Comparison of ENCODE assay signal across 16 cellular contexts in the genomic region with DNA sequence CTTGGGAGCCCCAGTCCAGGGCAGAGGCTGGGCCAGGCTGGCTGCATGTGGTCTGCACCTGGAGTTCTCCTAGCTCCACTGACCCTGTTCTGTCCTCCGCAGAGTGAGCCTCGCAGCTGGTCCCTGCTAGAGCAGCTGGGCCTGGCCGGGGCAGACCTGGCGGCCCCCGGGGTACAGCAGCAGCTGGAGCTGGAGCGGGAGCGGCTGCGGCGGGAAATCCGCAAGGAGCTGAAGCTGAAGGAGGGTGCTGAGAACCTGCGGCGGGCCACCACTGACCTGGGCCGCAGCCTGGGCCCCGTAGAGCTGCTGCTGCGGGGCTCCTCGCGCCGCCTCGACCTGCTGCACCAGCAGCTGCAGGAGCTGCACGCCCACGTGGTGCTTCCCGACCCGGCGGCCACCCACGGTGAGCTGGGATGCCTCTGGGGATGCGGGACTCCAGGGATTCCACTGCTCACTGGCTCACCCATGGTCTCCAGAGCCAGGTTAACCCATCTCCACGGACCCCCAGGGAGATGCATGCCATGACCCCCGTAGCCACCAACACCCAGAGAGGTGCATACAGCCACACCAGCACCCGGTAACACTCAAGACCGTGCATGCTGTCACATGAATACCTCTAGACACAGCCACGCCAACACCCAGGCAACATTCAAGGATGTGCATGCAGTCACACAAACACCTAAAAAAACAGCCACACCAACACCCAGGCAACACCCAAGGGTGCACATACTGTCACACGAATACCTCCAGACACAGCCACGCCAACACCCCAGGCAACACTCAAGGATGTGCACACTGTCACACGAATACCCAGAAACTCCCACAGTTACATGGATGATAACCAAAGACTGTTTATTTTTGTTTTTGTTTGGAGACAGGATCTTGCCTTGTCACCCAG. TPM values are rescaled to one million over a fixed set of nuclear protein-coding genes. Genes with fewer than 3 reads are reported as not detected.
A peak's percentile ranks its signal among the peaks of the same experiment; 100 is the strongest.
DNase-seq lines count a peak whose midpoint lies in the region; ATAC-seq lines count a peak whose summit lies in the region.
"Had no signal": no experiment of that assay in that cellular context is flagged by ENCODE, and none has a peak within 500 bp of the region (broad histone marks: within the 10 kb centered on the region; RNA-seq: fewer than 3 reads in every experiment).

No MANE protein-coding gene starts in this region.

- peak overlapping the region; percentile 46 for H3K27ac ChIP-seq in SJCRH30
- H3K27ac ChIP-seq: SJSA1 had no signal

- H3K4me1 Mint-ChIP-seq in activated T-cell treated with anti-CD3 and anti-CD28 coated beads, Interleukin-2, amount 50 U/mL, for 72 hours (ENCODE audit: low read depth): peaks cover 41% of the 10 kb centered on the region
- peaks cover 40% of the 10 kb centered on the region in 2 donors for H3K4me1 Mint-ChIP-seq in effector memory CD8-positive, alpha-beta T cell (ENCODE audit: low read depth in 2 of 2)
- H3K4me1 Mint-ChIP-seq in stimulated activated memory B cell treated with anti-CD40 and anti-IgM and Interleukin-4, amounts not matched to agents 10 μg/mL and 1 μg/mL and 100 μg/mL, for 72 hours: peaks cover 34% of the 10 kb centered on the region

- peak overlapping the region; percentile 95 to 97 for H3K4me3 Mint-ChIP-seq in activated T-cell treated with anti-CD3 and anti-CD28 coated beads, Interleukin-2, amount 50 U/mL, for 72 hours
- peak overlapping the region; percentile 97 to 98 for H3K4me3 Mint-ChIP-seq in effector memory CD8-positive, alpha-beta T cell
- H3K4me3 Mint-ChIP-seq in stimulated activated memory B cell treated with anti-CD40 and anti-IgM and Interleukin-4, amounts not matched to agents 10 μg/mL and 1 μg/mL and 100 μg/mL, for 72 hours: peak overlapping the region; percentile 4
- H3K4me3 Mint-ChIP-seq: neural crest cell had no signal

- no peaks in the 10 kb centered on the region for H3K9me3 ChIP-seq in SJCRH30 (replicated peaks)
- H3K9me3 ChIP-seq: SJSA1 had no signal

- ATAC-seq in activated T-cell treated with anti-CD3 and anti-CD28 coated beads, Interleukin-2, amount 50 U/mL, for 72 hours (replicated peaks in 1 of 2): no peak
- ATAC-seq in effector memory CD8-positive, alpha-beta T cell (replicated peaks): no peak
- no peak for ATAC-seq in stimulated activated memory B cell treated with anti-CD40 and anti-IgM and Interleukin-4, amounts not matched to agents 10 μg/mL and 1 μg/mL and 100 μg/mL, for 72 hours
- no peak for ATAC-seq in GM18498 (IDR thresholded peaks at IDR 0.05; ENCODE audit: unreplicated experiment)

- DNase-seq in activated T-cell treated with anti-CD3 and anti-CD28 coated beads, Interleukin-2, amount 50 U/mL, for 72 hours: no peak
- DNase-seq in activated T-cell treated with anti-CD3 and anti-CD28 coated beads, Interleukin-2, amount 50 U/mL, for 1 hour: no peak
- peak; percentile 83 for DNase-seq in SJCRH30
- DNase-seq in effector memory CD8-positive, alpha-beta T cell: no peak
- DNase-seq in NCI-H2107 treated with DMSO at 0.1 percent for 48 hours (lab: John Stamatoyannopoulos, UW; ENCODE audit: unreplicated experiment): no peak
- DNase-seq in RPMI8226: no peak
- DNase-seq: activated CD4-positive, alpha-beta T cell treated with anti-CD3 and anti-CD28 coated beads for 1 hour; amniotic stem cell; foreskin melanocyte; HCEC 1CT; kidney; small intestine had no signal

- H3K36me3 Mint-ChIP-seq in activated T-cell treated with anti-CD3 and anti-CD28 coated beads, Interleukin-2, amount 50 U/mL, for 72 hours (ENCODE audit: insufficient read depth in 2 of 2): peaks cover 18 to 21% of the 10 kb centered on the region in 2 donors
- H3K36me3 Mint-ChIP-seq in effector memory CD8-positive, alpha-beta T cell (ENCODE audit: insufficient read depth): peaks cover 71% of the 10 kb centered on the region
- peaks cover 23% of the 10 kb centered on the region for H3K36me3 Mint-ChIP-seq in stimulated activated memory B cell treated with anti-CD40 and anti-IgM and Interleukin-4, amounts not matched to agents 10 μg/mL and 1 μg/mL and 100 μg/mL, for 72 hours

- H3K4me3 ChIP-seq in SJCRH30: no peak overlapping the region
- H3K4me3 ChIP-seq: SJSA1 had no signal

- peaks cover 29% of the 10 kb centered on the region for H3K36me3 ChIP-seq in SJCRH30

- peak overlapping the region; percentile 14 for H3K27ac Mint-ChIP-seq in activated T-cell treated with anti-CD3 and anti-CD28 coated beads, Interleukin-2, amount 50 U/mL, for 72 hours
- H3K27ac Mint-ChIP-seq in effector memory CD8-positive, alpha-beta T cell: peak overlapping the region; percentile 94 to 97
- H3K27ac Mint-ChIP-seq in stimulated activated memory B cell treated with anti-CD40 and anti-IgM and Interleukin-4, amounts not matched to agents 10 μg/mL and 1 μg/mL and 100 μg/mL, for 72 hours: peak overlapping the region; percentile 89

- no peaks in the 10 kb centered on the region for H3K27me3 Mint-ChIP-seq in activated T-cell treated with anti-CD3 and anti-CD28 coated beads, Interleukin-2, amount 50 U/mL, for 72 hours (ENCODE audit: low read depth)
- H3K27me3 Mint-ChIP-seq in effector memory CD8-positive, alpha-beta T cell: no peaks in the 10 kb centered on the region
- H3K27me3 Mint-ChIP-seq in stimulated activated memory B cell treated with anti-CD40 and anti-IgM and Interleukin-4, amounts not matched to agents 10 μg/mL and 1 μg/mL and 100 μg/mL, for 72 hours: no peaks in the 10 kb centered on the region

- H3K4me1 ChIP-seq in SJCRH30: peaks cover 11% of the 10 kb centered on the region
- H3K4me1 ChIP-seq: SJSA1 had no signal

- no peaks in the 10 kb centered on the region for H3K9me3 Mint-ChIP-seq in activated T-cell treated with anti-CD3 and anti-CD28 coated beads, Interleukin-2, amount 50 U/mL, for 72 hours
- no peaks in the 10 kb centered on the region for H3K9me3 Mint-ChIP-seq in effector memory CD8-positive, alpha-beta T cell
- H3K9me3 Mint-ChIP-seq in stimulated activated memory B cell treated with anti-CD40 and anti-IgM and Interleukin-4, amounts not matched to agents 10 μg/mL and 1 μg/mL and 100 μg/mL, for 72 hours: no peaks in the 10 kb centered on the region
- H3K9me3 Mint-ChIP-seq: neural crest cell had no signal

- H3K27me3 ChIP-seq in SJCRH30: no peaks in the 10 kb centered on the region
- H3K27me3 ChIP-seq: SJSA1 had no signal

RNA-seq across cellular contexts. Expression of a gene that starts 8.2 kb away (rescaled TPM):
- 100 to 1,000 TPM; 239 to 278 TPM for total RNA-seq in activated T-cell treated with anti-CD3 and anti-CD28 coated beads, Interleukin-2, amount 50 U/mL, for 72 hours
- 63.5 and 66.2 TPM in 2 replicates for total RNA-seq in SJCRH30 (2014; rRNA removed; shearing (Covaris generic))

RNA-seq across cellular contexts. Expression of a gene that starts 22.1 kb away (rescaled TPM):
- 100 to 1,000 TPM; 225 to 236 TPM for total RNA-seq in activated T-cell treated with anti-CD3 and anti-CD28 coated beads, Interleukin-2, amount 50 U/mL, for 72 hours
- 180 and 188 TPM in 2 replicates for total RNA-seq in SJCRH30 (2014; rRNA removed; shearing (Covaris generic))

RNA-seq across cellular contexts. Expression of a gene that starts 33.9 kb away (rescaled TPM):
- total RNA-seq in activated T-cell treated with anti-CD3 and anti-CD28 coated beads, Interleukin-2, amount 50 U/mL, for 72 hours: under 1 TPM; 0.38 to 0.39 TPM
- 1.2 and 1.7 TPM in 2 replicates for total RNA-seq in SJCRH30 (2014; rRNA removed; shearing (Covaris generic))
- total RNA-seq: SJSA1 had no signal

RNA-seq across cellular contexts. Expression of a gene that starts 54.6 kb away (rescaled TPM):
- total RNA-seq in activated T-cell treated with anti-CD3 and anti-CD28 coated beads, Interleukin-2, amount 50 U/mL, for 72 hours: 10 to 100 TPM; 24.1 to 28.6 TPM
- 67.4 and 71.1 TPM in 2 replicates for total RNA-seq in SJCRH30 (2014; rRNA removed; shearing (Covaris generic))

Comparison
In these comparisons a context has a peak if more than half of its experiments do, and no peak if none do; other contexts are left out.
1. DNase-seq: peak in SJCRH30 (2 of 2); none in activated T-cell treated with anti-CD3 and anti-CD28 coated beads, Interleukin-2, amount 50 U/mL, for 72 hours (0 of 2), activated T-cell treated with anti-CD3 and anti-CD28 coated beads, Interleukin-2, amount 50 U/mL, for 1 hour (single experiment), effector memory CD8-positive, alpha-beta T cell (0 of 3), NCI-H2107 treated with DMSO at 0.1 percent for 48 hours (single experiment) and RPMI8226 (single experiment).
2. H3K27ac Mint-ChIP-seq: peak in every context shown above with its lines; median percentile 96 in effector memory CD8-positive, alpha-beta T cell; 89 in stimulated activated memory B cell treated with anti-CD40 and anti-IgM and Interleukin-4, amounts not matched to agents 10 μg/mL and 1 μg/mL and 100 μg/mL, for 72 hours; 14 in activated T-cell treated with anti-CD3 and anti-CD28 coated beads, Interleukin-2, amount 50 U/mL, for 72 hours.
3. H3K4me3 Mint-ChIP-seq: peak in every context shown above with its lines; median percentile 98 in effector memory CD8-positive, alpha-beta T cell; 96 in activated T-cell treated with anti-CD3 and anti-CD28 coated beads, Interleukin-2, amount 50 U/mL, for 72 hours; 4 in stimulated activated memory B cell treated with anti-CD40 and anti-IgM and Interleukin-4, amounts not matched to agents 10 μg/mL and 1 μg/mL and 100 μg/mL, for 72 hours.